Comparison of ENCODE assay signal across 8 cellular contexts in genomic region chr6:30683137-30683979, GRCh38. TPM values are rescaled to one million over a fixed set of nuclear protein-coding genes. Genes with fewer than 3 reads are reported as not detected.
DNase-seq lines count a peak whose midpoint lies in the region; ATAC-seq and TF ChIP-seq lines count a peak whose summit lies in the region.

No MANE protein-coding gene starts in this region.

- intact Hi-C loops in Right ventricle myocardium superior (cut with DNase I) = no loop called here
- intact Hi-C loops in breast epithelium (cut with DNase I; ENCODE audit: low total_unique reads) = loop anchor here (2.0 kb wide), 1 partner anchor 39 kb away; no protein-coding TSS in a partner anchor
- intact Hi-C loops in vagina (cut with DNase I) = loop anchor here (10.0 kb wide), 2 partner anchors 69 to 201 kb away; partner anchors contain the start of genes DDR1, MRPS18B and PPP1R10
- intact Hi-C loops in Caco-2 (cut with micrococcal nuclease; ENCODE audit: unreplicated experiment) = no loop called here

- H3K27ac ChIP-seq in right atrium auricular region (peak overlapping the region; percentile 99), breast epithelium (peak overlapping the region; percentile 96 to 97), vagina (peak overlapping the region; percentile 92)

- peaks cover 20% of the 10 kb centered on the region for H3K4me1 Mint-ChIP-seq in Caco-2 (ENCODE audit: low read depth, unreplicated experiment)

- no TSS peak for BruUV-seq in Caco-2 (replicated peaks; lab: Mats Ljungman, UMichigan)

- no peak for TF ChIP-seq CTCF in right atrium auricular region (IDR thresholded peaks at IDR 0.05)
- no peak for TF ChIP-seq CTCF in breast epithelium (IDR thresholded peaks at IDR 0.05)
- no peak for TF ChIP-seq CTCF in vagina (IDR thresholded peaks at IDR 0.05)
- no peak for TF ChIP-seq CTCF in Caco-2 (IDR thresholded peaks at IDR 0.05; ENCODE audit: insufficient read depth in 1 of 2, low read depth in 1 of 2, low read length in 1 of 2, severe bottlenecking in 1 of 2, unreplicated experiment in 1 of 2)

- TF ChIP-seq POLR2A in breast epithelium (IDR thresholded peaks at IDR 0.05) (no peak), vagina (IDR thresholded peaks at IDR 0.05) (no peak)

- no peaks in the 10 kb centered on the region for H3K27me3 Mint-ChIP-seq in Caco-2 (ENCODE audit: insufficient read depth, unreplicated experiment)

- H3K36me3 Mint-ChIP-seq in Caco-2 (ENCODE audit: insufficient read depth, unreplicated experiment) = peaks cover 15% of the 10 kb centered on the region

- DNase-seq in right atrium auricular region (ENCODE audit: low spot score) = no peak
- DNase-seq in Right ventricle myocardium superior = no peak
- no peak for DNase-seq in breast epithelium (ENCODE audit: low spot score in 2 of 2)
- DNase-seq in vagina (ENCODE audit: extremely low spot score in 2 of 2) = no peak
- DNase-seq in Caco-2 = no peak
- no peak for DNase-seq in HUDEP-2 (lab: John Stamatoyannopoulos, UW; ENCODE audit: unreplicated experiment in 76 of 76)

- no peaks in the 10 kb centered on the region for H3K9me3 Mint-ChIP-seq in Caco-2 (ENCODE audit: unreplicated experiment)

- CTCF ChIA-PET in Caco-2 (lab: Charles Lee) = interaction anchor here (1.6 kb wide), 1 partner anchor 47 kb away, joined by 3 read pairs; no protein-coding TSS in a partner anchor

- H3K9me3 ChIP-seq in right atrium auricular region (no peaks in the 10 kb centered on the region), breast epithelium (no peaks in the 10 kb centered on the region), mononuclear cell (ENCODE audit: low read depth, low read length) (no peaks in the 10 kb centered on the region), vagina (no peaks in the 10 kb centered on the region), Caco-2 (no peaks in the 10 kb centered on the region)

- H3K4me3 ChIP-seq in right atrium auricular region (peak overlapping the region; percentile 83 to 90), breast epithelium (peak overlapping the region; percentile 76 to 82 (median 82)), mononuclear cell (ENCODE audit: low read length) (peak overlapping the region; percentile 94), vagina (peak overlapping the region; percentile 93 to 97), Caco-2 (ENCODE audit: low read depth, low read length) (no peak overlapping the region)

- no peak overlapping the region for H3K4me3 Mint-ChIP-seq in Caco-2 (ENCODE audit: unreplicated experiment)

- no peaks in the 10 kb centered on the region for H3K27me3 ChIP-seq in right atrium auricular region
- no peaks in the 10 kb centered on the region for H3K27me3 ChIP-seq in breast epithelium
- H3K27me3 ChIP-seq in mononuclear cell (ENCODE audit: insufficient read depth, low read length) = no peaks in the 10 kb centered on the region
- no peaks in the 10 kb centered on the region for H3K27me3 ChIP-seq in vagina
- H3K27me3 ChIP-seq in Caco-2 (replicated peaks; ENCODE audit: control insufficient read depth, insufficient read depth, low read length) = no peaks in the 10 kb centered on the region

- POLR2A ChIA-PET in Caco-2 (lab: Charles Lee) = no interaction called here

- H3K4me1 ChIP-seq in right atrium auricular region (peaks cover 0 to 83% of the 10 kb centered on the region in 2 donors), breast epithelium (peaks cover 11 to 12% of the 10 kb centered on the region in 2 donors), mononuclear cell (ENCODE audit: insufficient read depth, low read length) (peaks cover 44% of the 10 kb centered on the region), vagina (peaks cover 86% of the 10 kb centered on the region), Caco-2 (peaks cover 12% of the 10 kb centered on the region; the same call in 1 of the 2 replicates)

- no peak overlapping the region for H3K27ac Mint-ChIP-seq in Caco-2 (ENCODE audit: unreplicated experiment)

- ATAC-seq in Right ventricle myocardium superior (ENCODE audit: poor library complexity) = no peak
- ATAC-seq in GM18519 (IDR thresholded peaks at IDR 0.05; ENCODE audit: low FRiP score, unreplicated experiment) = no peak

- H3K36me3 ChIP-seq in right atrium auricular region = peaks cover 34% of the 10 kb centered on the region
- no peaks in the 10 kb centered on the region for H3K36me3 ChIP-seq in breast epithelium
- H3K36me3 ChIP-seq in vagina = peaks cover 0 to 4% of the 10 kb centered on the region in 2 donors
- H3K36me3 ChIP-seq in Caco-2 (ENCODE audit: control insufficient read depth, insufficient read depth, low read length) = no peaks in the 10 kb centered on the region

RNA-seq across cellular contexts. Expression of gene PPP1R18, which starts 3.1 kb away (rescaled TPM):
- total RNA-seq in right atrium auricular region (10 to 100 TPM; 17.5 to 33.2 TPM), Right ventricle myocardium superior (13.4 TPM), breast epithelium (10 to 100 TPM; 18.3 to 41.6 (median 20.0) TPM), mononuclear cell (81.8 TPM), vagina (42.5 TPM), Caco-2 (2022) (6.6 and 9.7 TPM in 2 replicates)

RNA-seq across cellular contexts. Expression of gene NRM, which starts 7.4 kb away (rescaled TPM):
- 1 to 10 TPM; 2.2 to 4.2 TPM for total RNA-seq in right atrium auricular region
- 3.2 TPM for total RNA-seq in Right ventricle myocardium superior
- 1 to 10 TPM; 1.8 to 4.0 (median 2.3) TPM for total RNA-seq in breast epithelium
- total RNA-seq in mononuclear cell = 4.5 TPM
- total RNA-seq in vagina = 6.1 TPM
- total RNA-seq in Caco-2 (2022) = 31.7 and 32.1 TPM in 2 replicates

RNA-seq across cellular contexts. Expression of gene DHX16, which starts 10.6 kb away (rescaled TPM):
- 10 to 100 TPM; 13.7 to 23.6 TPM for total RNA-seq in right atrium auricular region
- 20.5 TPM for total RNA-seq in Right ventricle myocardium superior
- 10 to 100 TPM; 23.5 to 35.3 (median 26.2) TPM for total RNA-seq in breast epithelium
- total RNA-seq in mononuclear cell = 8.2 TPM
- 24.8 TPM for total RNA-seq in vagina
- total RNA-seq in Caco-2 (2022) = 36.6 and 40.6 TPM in 2 replicates

RNA-seq across cellular contexts. Expression of gene MDC1, which starts 33.7 kb away (rescaled TPM):
- 10 to 100 TPM in 1 of 2 donors, 1 to 10 TPM in 1; 6.7 to 12.3 TPM for total RNA-seq in right atrium auricular region
- total RNA-seq in Right ventricle myocardium superior = 16.4 TPM
- total RNA-seq in breast epithelium = 10 to 100 TPM in 2 of 3 donors, 1 to 10 TPM in 1; 8.5 to 14.9 (median 13.4) TPM
- 6.4 TPM for total RNA-seq in mononuclear cell
- total RNA-seq in vagina = 12.3 TPM
- 46.6 and 48.6 TPM in 2 replicates for total RNA-seq in Caco-2 (2022)

RNA-seq across cellular contexts. Expression of gene C6orf136, which starts 36.4 kb away (rescaled TPM):
- 10 to 100 TPM; 28.3 to 29.4 TPM for total RNA-seq in right atrium auricular region
- 58.3 TPM for total RNA-seq in Right ventricle myocardium superior
- 10 to 100 TPM in 2 of 3 donors, 1 to 10 TPM in 1; 9.6 to 19.0 (median 16.1) TPM for total RNA-seq in breast epithelium
- 12.5 TPM for total RNA-seq in mononuclear cell
- 15.7 TPM for total RNA-seq in vagina
- total RNA-seq in Caco-2 (2022) = 25.4 and 25.7 TPM in 2 replicates

Comparison
In these comparisons a context has a peak if more than half of its experiments do, and no peak if none do; other contexts are left out.
1. intact Hi-C loops: an anchor here in breast epithelium (2.0 kb wide) and vagina (10.0 kb wide); none called in Right ventricle myocardium superior and Caco-2.